Comparison of ENCODE assay signal across 10 cellular contexts in the genomic region with DNA sequence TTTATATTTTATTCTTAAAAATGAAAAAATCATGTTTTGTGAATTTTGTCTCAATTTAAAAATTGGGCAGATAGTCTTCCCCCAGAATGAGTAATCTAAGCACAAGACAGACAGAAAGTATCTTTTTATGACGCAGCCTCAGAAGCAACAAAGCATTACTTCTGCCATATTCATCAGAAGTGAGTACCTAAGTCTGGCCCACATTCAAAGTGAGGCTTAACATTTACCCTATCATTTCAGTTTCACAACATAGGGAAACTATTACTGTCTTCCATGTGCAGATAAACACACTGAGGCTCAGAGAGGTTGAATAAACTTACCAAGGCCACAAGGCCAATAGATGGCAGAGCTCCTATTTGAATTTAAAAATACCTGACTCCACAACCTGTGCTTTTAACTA. TPM values are rescaled to one million over a fixed set of nuclear protein-coding genes. Genes with fewer than 3 reads are reported as not detected.
DNase-seq lines count a peak whose midpoint lies in the region; ATAC-seq, FAIRE-seq and TF ChIP-seq lines count a peak whose summit lies in the region.
"Had no signal": no experiment of that assay in that cellular context is flagged by ENCODE, and none has a peak within 500 bp of the region (broad histone marks: within the 10 kb centered on the region; RNA-seq: fewer than 3 reads in every experiment).

No MANE protein-coding gene starts in this region.

- H3K27me3 ChIP-seq in foreskin keratinocyte, result no peaks in the 10 kb centered on the region
- H3K27me3 ChIP-seq in colonic mucosa, result no peaks in the 10 kb centered on the region
- peaks cover 0 to 33% (median 4%) of the 10 kb centered on the region in 45 donors for H3K27me3 ChIP-seq in dorsolateral prefrontal cortex

- H3K4me1 ChIP-seq in foreskin keratinocyte (peaks cover 5% of the 10 kb centered on the region), colonic mucosa (no peaks in the 10 kb centered on the region)
- H3K4me1 ChIP-seq: parathyroid adenoma had no signal

- H3K36me3 ChIP-seq in colonic mucosa, result no peaks in the 10 kb centered on the region

- no peak for DNase-seq in GM12892 (ENCODE audit: insufficient read length)
- peak in 1 of 2 donors; percentile 53 for DNase-seq in foreskin keratinocyte
- DNase-seq in colonic mucosa, result no peak
- DNase-seq in dorsolateral prefrontal cortex, result no peak
- no peak for DNase-seq in NCI-H2196 treated with DMSO at 0.1 percent for 48 hours (lab: John Stamatoyannopoulos, UW; ENCODE audit: unreplicated experiment)
- DNase-seq in KG1 (lab: John Stamatoyannopoulos, UW), result no peak
- DNase-seq: Kasumi-1 had no signal

- H3K27ac ChIP-seq in foreskin keratinocyte (no peak overlapping the region), colonic mucosa (no peak overlapping the region), dorsolateral prefrontal cortex (no peak overlapping the region)
- H3K27ac ChIP-seq: parathyroid adenoma had no signal

- intact Hi-C loops in colonic mucosa (cut with DNase I), result no loop called here
- intact Hi-C loops in dorsolateral prefrontal cortex (cut with DNase I), result no loop called here

- H3K9me3 ChIP-seq in colonic mucosa, result no peaks in the 10 kb centered on the region

- H3K4me3 ChIP-seq in colonic mucosa (no peak overlapping the region), dorsolateral prefrontal cortex (no peak overlapping the region)

- TF ChIP-seq POLR2A in GM12892 (IDR thresholded peaks at IDR 0.05; ENCODE audit: low read depth, low read length), result no peak

- TF ChIP-seq CTCF in foreskin keratinocyte (conservative IDR thresholded peaks at IDR 0.05), result no peak
- no peak for TF ChIP-seq CTCF in colonic mucosa (IDR thresholded peaks at IDR 0.05)
- no peak for TF ChIP-seq CTCF in dorsolateral prefrontal cortex (IDR thresholded peaks at IDR 0.05 in 54 of 56, conservative IDR thresholded peaks at IDR 0.05 in 2 of 56; ENCODE audit: low read depth in 1 of 56, partially characterized antibody in 56 of 56)

- H3K9ac ChIP-seq in colonic mucosa (ENCODE audit: low read depth in 2 of 2, low read length in 2 of 2), result no peak overlapping the region
- H3K9ac ChIP-seq: parathyroid adenoma had no signal

- ATAC-seq in GM21381 (IDR thresholded peaks at IDR 0.05; ENCODE audit: unreplicated experiment) (peak; percentile 29), HG03565 (IDR thresholded peaks at IDR 0.05; ENCODE audit: unreplicated experiment) (peak; percentile 54), foreskin keratinocyte (peak; percentile 26)

- FAIRE-seq in GM12892 (lab: Jason Lieb, UNC), result peak; percentile 67

RNA-seq across cellular contexts. Expression of a gene that starts 4.4 kb away (rescaled TPM):
- polyA plus RNA-seq in GM12892 (2012; ENCODE audit: missing spikeins), result 58.7 TPM
- 106 and 109 TPM in 2 replicates for total RNA-seq in foreskin keratinocyte
- polyA plus RNA-seq in foreskin keratinocyte, result 136 and 140 TPM in 2 replicates
- total RNA-seq in colonic mucosa, result 100 to 1,000 TPM in 1 of 2 donors, 10 to 100 TPM in 1; 56.0 to 102 TPM
- 10 to 100 TPM in 119 of 120 experiments, 1 to 10 TPM in 1; 9.9 to 31.7 (median 15.4) TPM for total RNA-seq in dorsolateral prefrontal cortex
